ENCODE assay signal across 10 cellular contexts in genomic region chr1:31761883-31762282, GRCh38. TPM values are rescaled to one million over a fixed set of nuclear protein-coding genes. Genes with fewer than 3 reads are reported as not detected.
DNase-seq lines count a peak whose midpoint lies in the region; ATAC-seq and TF ChIP-seq lines count a peak whose summit lies in the region.
"Had no signal": no experiment of that assay in that cellular context is flagged by ENCODE, and none has a peak within 500 bp of the region (broad histone marks: within the 10 kb centered on the region; RNA-seq: fewer than 3 reads in every experiment).

No MANE protein-coding gene starts in this region.

- peak overlapping the region; percentile 53 for H3K4me3 Mint-ChIP-seq in CD8-positive, alpha-beta T cell
- H3K4me3 Mint-ChIP-seq in nephron progenitor cell, result peak overlapping the region; percentile 67

- CTCF ChIA-PET in CD8-positive, alpha-beta T cell (lab: Charles Lee), result interaction anchor here (2.4 to 7.2 kb wide), 3 partner anchors 27 to 202 kb away, joined by 7 to 65 read pairs (median 23); no protein-coding TSS in a partner anchor
- CTCF ChIA-PET in RWPE1 (lab: Yijun Ruan, JAX), result interaction anchor here (0.6 to 3.1 kb wide), 3 partner anchors 8 to 54 kb away, joined by 3 to 18 read pairs (median 4); partner anchors contain the start of gene SPOCD1

- peak overlapping the region; percentile 80 for H3K9ac ChIP-seq in Karpas-422 (ENCODE audit: low read length)
- H3K9ac ChIP-seq: KMS-11 had no signal

- H3K4me1 ChIP-seq in CD8-positive, alpha-beta T cell (ENCODE audit: insufficient read depth, low read length), result peaks cover 40% of the 10 kb centered on the region
- H3K4me1 ChIP-seq in Karpas-422 (ENCODE audit: low read length), result peaks cover 55% of the 10 kb centered on the region

- no peaks in the 10 kb centered on the region for H3K9me2 ChIP-seq in Karpas-422 (replicated peaks; ENCODE audit: insufficient read depth, low read length)

- H3K4me1 Mint-ChIP-seq in CD8-positive, alpha-beta T cell (ENCODE audit: low read depth), result peaks cover 29% of the 10 kb centered on the region
- H3K4me1 Mint-ChIP-seq in nephron progenitor cell, result peaks cover 68% of the 10 kb centered on the region

- H2AFZ ChIP-seq in Karpas-422 (ENCODE audit: low read length), result no peak overlapping the region

- in situ Hi-C loops in GM13977 (cut with MboI; ENCODE audit: low pct_unique_long_range_greater_than_20kb, low sequenced_read_pairs, unreplicated experiment), result no loop called here

- no peak for DNase-seq in CD8-positive, alpha-beta T cell
- DNase-seq in Karpas-422 (no peak), dorsolateral prefrontal cortex (no peak), nephron progenitor cell (no peak), GM19240 (ENCODE audit: insufficient read length, low spot score) (no peak), RWPE1 (ENCODE audit: low spot score) (no peak), occipital lobe (lab: John Stamatoyannopoulos, UW) (no peak), GM13977 (ENCODE audit: low spot score) (no peak)
- DNase-seq: NK-92 treated with Interleukin-12 subunit alpha and Interleukin-12 subunit beta, amount 100 ng/mL, for 24 hours had no signal

- H3K27me3 ChIP-seq in CD8-positive, alpha-beta T cell (ENCODE audit: insufficient read depth, low read length), result peaks cover 11% of the 10 kb centered on the region
- H3K27me3 ChIP-seq in Karpas-422 (ENCODE audit: low read length) (no peaks in the 10 kb centered on the region), dorsolateral prefrontal cortex (no peaks in the 10 kb centered on the region)

- peaks cover 11% of the 10 kb centered on the region for H3K27me3 Mint-ChIP-seq in CD8-positive, alpha-beta T cell (ENCODE audit: low read depth)
- peaks cover 36% of the 10 kb centered on the region for H3K27me3 Mint-ChIP-seq in nephron progenitor cell (ENCODE audit: low read depth, poor library complexity)

- H3K36me3 Mint-ChIP-seq in CD8-positive, alpha-beta T cell, result no peaks in the 10 kb centered on the region
- no peaks in the 10 kb centered on the region for H3K36me3 Mint-ChIP-seq in nephron progenitor cell (ENCODE audit: low read depth)

- intact Hi-C loops in CD8-positive, alpha-beta T cell (cut with DNase I, micrococcal nuclease), result loop anchor here (1.0 to 5.0 kb wide), 8 partner anchors 27 to 460 kb away; partner anchors contain the start of genes PEF1 (in 2 of the 2), EIF3I (in 1 of the 2), TMEM234 (in 1 of the 2) and TMEM39B (in 1 of the 2)
- intact Hi-C loops in dorsolateral prefrontal cortex (cut with DNase I), result loop anchor here (5.0 to 10.0 kb wide), 4 partner anchors 50 to 300 kb away; partner anchors contain the start of genes KHDRBS1 (in 1 of the 2) and PTP4A2 (in 1 of the 2)

- H3K27ac Mint-ChIP-seq in CD8-positive, alpha-beta T cell, result no peak overlapping the region
- H3K27ac Mint-ChIP-seq in nephron progenitor cell, result no peak overlapping the region

- peaks cover 46% of the 10 kb centered on the region for H4K20me1 ChIP-seq in Karpas-422 (ENCODE audit: insufficient read depth, low read depth, low read length)

- H3K4me3 ChIP-seq in CD8-positive, alpha-beta T cell (ENCODE audit: low read depth, low read length), result no peak overlapping the region
- H3K4me3 ChIP-seq in Karpas-422 (ENCODE audit: low read length) (peak overlapping the region; percentile 59; the same call in 1 of the 2 replicates), dorsolateral prefrontal cortex (peak overlapping the region in 54 of 59 donors; percentile 48 to 95 (median 74))

- H3K36me3 ChIP-seq in CD8-positive, alpha-beta T cell (ENCODE audit: insufficient read depth, low read length), result no peaks in the 10 kb centered on the region
- H3K36me3 ChIP-seq in Karpas-422 (ENCODE audit: insufficient read depth, low read length), result no peaks in the 10 kb centered on the region

- H3K27ac ChIP-seq in CD8-positive, alpha-beta T cell (ENCODE audit: low read depth, low read length), result no peak overlapping the region
- H3K27ac ChIP-seq in Karpas-422 (ENCODE audit: low read length) (no peak overlapping the region), dorsolateral prefrontal cortex (peak overlapping the region in 39 of 59 donors; percentile 8 to 90 (median 72)), RWPE1 (no peak overlapping the region; the same call in 1 of the 2 replicates)
- H3K27ac ChIP-seq: KMS-11 had no signal

- H3K9me3 Mint-ChIP-seq in CD8-positive, alpha-beta T cell, result no peaks in the 10 kb centered on the region
- H3K9me3 Mint-ChIP-seq in nephron progenitor cell, result no peaks in the 10 kb centered on the region

- H3K9me3 ChIP-seq in CD8-positive, alpha-beta T cell (ENCODE audit: low read length), result no peaks in the 10 kb centered on the region
- no peaks in the 10 kb centered on the region for H3K9me3 ChIP-seq in Karpas-422 (ENCODE audit: low read length)

- ATAC-seq in CD8-positive, alpha-beta T cell, result no peak

- H3K4me2 ChIP-seq in Karpas-422 (ENCODE audit: low read depth, low read length, poor library complexity, severe bottlenecking), result peak overlapping the region; percentile 92

- H3K79me2 ChIP-seq in Karpas-422 (ENCODE audit: low read length), result 0 out of 2 replicates have a peak, but pooled peaks cover 7% of the 10 kb centered on the region

- TF ChIP-seq CTCF in CD8-positive, alpha-beta T cell (IDR thresholded peaks at IDR 0.05), result no peak
- TF ChIP-seq CTCF in dorsolateral prefrontal cortex (IDR thresholded peaks at IDR 0.05 in 54 of 56, conservative IDR thresholded peaks at IDR 0.05 in 2 of 56; ENCODE audit: low read depth in 1 of 56, partially characterized antibody in 56 of 56) (peak in 1 of 56 donors; percentile 8), nephron progenitor cell (IDR thresholded peaks at IDR 0.05) (no peak), RWPE1 (conservative IDR thresholded peaks at IDR 0.05; ENCODE audit: low read depth) (no peak), GM13977 (IDR thresholded peaks at IDR 0.05; ENCODE audit: extremely low read depth, insufficient read depth, missing control alignments) (no peak)

- POLR2A ChIA-PET in CD8-positive, alpha-beta T cell (lab: Charles Lee), result interaction anchor here (1.6 to 2.2 kb wide), 2 partner anchors 26 to 202 kb away, joined by 4 to 11 read pairs; no protein-coding TSS in a partner anchor
- POLR2A ChIA-PET in RWPE1 (lab: Yijun Ruan, JAX; ENCODE audit: low non-redundant PET), result interaction anchor here (0.7 kb wide), 1 partner anchor 115 kb away, joined by 4 read pairs; no protein-coding TSS in a partner anchor

RNA-seq across cellular contexts. Expression of gene ADGRB2, which starts 2.3 kb away (rescaled TPM):
- under 1 TPM; 0.25 to 0.79 TPM for total RNA-seq in CD8-positive, alpha-beta T cell
- 9.2 and 28.5 TPM in 2 replicates for total RNA-seq in Karpas-422 (2014; rRNA removed; shearing (Covaris generic); ENCODE audit: low replicate concordance)
- 100 to 1,000 TPM; 101 to 272 (median 186) TPM for total RNA-seq in dorsolateral prefrontal cortex
- total RNA-seq in occipital lobe, result 75.0 TPM

RNA-seq across cellular contexts. Expression of gene SPOCD1, which starts 53.9 kb away (rescaled TPM):
- not detected for total RNA-seq in CD8-positive, alpha-beta T cell
- total RNA-seq in Karpas-422 (2014; rRNA removed; shearing (Covaris generic); ENCODE audit: low replicate concordance), result not detected in 2 replicates
- total RNA-seq in dorsolateral prefrontal cortex (1 to 10 TPM in 68 of 120 experiments, under 1 TPM in 48, not detected in 4; 0.14 to 9.4 (median 1.1) TPM), occipital lobe (not detected)

RNA-seq across cellular contexts. Expression of gene COL16A1, which starts 58.1 kb away (rescaled TPM):
- under 1 TPM in 1 of 2 experiments, not detected in 1; 0.92 TPM for total RNA-seq in CD8-positive, alpha-beta T cell
- total RNA-seq in Karpas-422 (2014; rRNA removed; shearing (Covaris generic); ENCODE audit: low replicate concordance), result not detected in 2 replicates
- total RNA-seq in dorsolateral prefrontal cortex (100 to 1,000 TPM in 60 of 120 experiments, 10 to 100 TPM in 60; 24.6 to 285 (median 97.8) TPM), occipital lobe (5.8 TPM)

Comparison
In these comparisons a context has a peak if more than half of its experiments do, and no peak if none do; other contexts are left out.
1. H3K27ac ChIP-seq: peak in dorsolateral prefrontal cortex (39 of 59); none in CD8-positive, alpha-beta T cell (single experiment), Karpas-422 (single experiment) and RWPE1 (single experiment).